In the genomic region with DNA sequence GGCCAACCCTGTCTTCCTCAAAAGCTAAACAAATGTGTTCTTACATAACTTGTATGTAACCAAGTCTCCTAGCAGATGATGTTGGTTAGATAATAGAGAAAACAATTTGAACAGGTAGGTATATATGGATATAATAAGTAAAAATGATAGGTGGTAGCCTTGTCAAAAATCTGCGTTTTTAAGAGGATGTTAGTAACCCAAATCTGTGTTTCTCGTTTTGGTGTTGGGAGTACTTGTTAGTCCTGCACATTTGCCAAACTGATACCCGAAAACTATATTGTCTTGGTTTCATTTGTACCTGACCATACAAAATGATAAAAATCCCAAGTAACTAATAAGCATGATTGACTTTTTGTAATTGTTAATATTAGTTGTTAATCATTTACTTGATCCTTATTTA, we compare ENCODE assay signal across 19 cellular contexts. TPM values are rescaled to one million over a fixed set of nuclear protein-coding genes. Genes with fewer than 3 reads are reported as not detected.
DNase-seq lines count a peak whose midpoint lies in the region; ATAC-seq, FAIRE-seq and TF ChIP-seq lines count a peak whose summit lies in the region.
"Had no signal": no experiment of that assay in that cellular context is flagged by ENCODE, and none has a peak within 500 bp of the region (broad histone marks: within the 10 kb centered on the region; RNA-seq: fewer than 3 reads in every experiment).

No MANE protein-coding gene starts in this region.

- H3K27me3 Mint-ChIP-seq in nephron progenitor cell (ENCODE audit: low read depth, poor library complexity), result no peaks in the 10 kb centered on the region

- CTCF ChIA-PET in SK-N-SH (lab: Yijun Ruan, JAX), result no interaction called here
- CTCF ChIA-PET in K562 (lab: Yijun Ruan, JAX; ENCODE audit: low intra/inter-chr PET ratio), result no interaction called here

- no peak overlapping the region for H3K4me3 Mint-ChIP-seq in nephron progenitor cell

- TF ChIP-seq POLR2A in K562 (conservative IDR thresholded peaks at IDR 0.05) (no peak), upper lobe of left lung (IDR thresholded peaks at IDR 0.05) (no peak)

- H3K27ac ChIP-seq in SK-N-SH (ENCODE audit: low read depth in 2 of 2, low read length in 1 of 2) (no peak overlapping the region), K562 (ENCODE audit: extremely low read depth, low read depth, low read length) (no peak overlapping the region), upper lobe of left lung (no peak overlapping the region)
- H3K27ac ChIP-seq: 22Rv1; BLaER1 treated with 17β-estradiol and CSF1 and Interleukin-3, amounts not matched to agents 10 nM and 100 nM had no signal

- in situ Hi-C loops in K562 (cut with MboI), result no loop called here

- H3K79me2 ChIP-seq in SK-N-SH (ENCODE audit: insufficient read depth) (peaks cover 19% of the 10 kb centered on the region), K562 (ENCODE audit: control insufficient read depth, insufficient read depth, low read length) (peaks cover 14% of the 10 kb centered on the region)

- H3K27me3 ChIP-seq in SK-N-SH (ENCODE audit: insufficient read depth) (no peaks in the 10 kb centered on the region), K562 (ENCODE audit: control insufficient read depth in 2 of 2, insufficient read depth in 2 of 2, low read length in 2 of 2) (no peaks in the 10 kb centered on the region), upper lobe of left lung (no peaks in the 10 kb centered on the region)
- H3K27me3 ChIP-seq: BLaER1 treated with 17β-estradiol and CSF1 and Interleukin-3, amounts not matched to agents 10 nM and 100 nM had no signal

- BruUV-seq in K562 (replicated peaks; lab: Mats Ljungman, UMichigan), result no TSS peak

- POLR2A ChIA-PET in SK-N-SH (lab: Yijun Ruan, JAX), result interaction anchor here (0.7 kb wide), 1 partner anchor 406 kb away, joined by 3 read pairs; no protein-coding TSS in a partner anchor
- POLR2A ChIA-PET in K562 (lab: Yijun Ruan, JAX), result interaction anchor here (1.3 kb wide), 1 partner anchor 15 kb away, joined by 3 read pairs; no protein-coding TSS in a partner anchor

- DNase-seq in SK-N-SH (no peak), K562 (ENCODE audit: extremely low read depth in 1 of 4, low spot score in 3 of 4) (no peak), nephron progenitor cell (no peak), upper lobe of left lung (no peak), SIG-M5 (lab: John Stamatoyannopoulos, UW) (no peak)
- DNase-seq: HCEC 1CT; KBM-7; NCI-H1092; NCI-H2107; NCI-H345; NCI-H526 treated with DMSO at 0.1 percent for 48 hours; NK-92 treated with Interleukin-12 subunit alpha and Interleukin-12 subunit beta, amount 100 ng/mL, for 24 hours had no signal

- WGBS in SK-N-SH (ENCODE audit: low lambda C conversion rate), result 96% methylated on average over 3 of the region's 3 CpGs
- WGBS in K562 (ENCODE audit: insufficient coverage, low coverage, missing lambda C conversion rate), result 78% methylated on average over 3 of the region's 3 CpGs
- WGBS in upper lobe of left lung, 2 donors, result 84 to 85% methylated on average over 3 of the region's 3 CpGs

- TF ChIP-seq RAD21 in SK-N-SH (IDR thresholded peaks at IDR 0.05; ENCODE audit: low read length) (no peak), K562 (CRISPR knock-in tag; conservative IDR thresholded peaks at IDR 0.05 in 1 of 2, IDR thresholded peaks at IDR 0.05 in 1 of 2) (no peak)

- no peak for TF ChIP-seq CTCF in SK-N-SH (IDR thresholded peaks at IDR 0.05)
- no peak for TF ChIP-seq CTCF in K562 (IDR thresholded peaks at IDR 0.05 in 2 of 3, conservative IDR thresholded peaks at IDR 0.05 in 1 of 3; ENCODE audit: insufficient read depth in 2 of 3, low read depth in 1 of 3, low read length in 3 of 3)
- no peak for TF ChIP-seq CTCF in nephron progenitor cell (IDR thresholded peaks at IDR 0.05)
- no peak for TF ChIP-seq CTCF in upper lobe of left lung (IDR thresholded peaks at IDR 0.05)

- peaks cover 13% of the 10 kb centered on the region for H3K4me1 Mint-ChIP-seq in nephron progenitor cell

- no peak overlapping the region for H3K4me2 ChIP-seq in SK-N-SH
- no peak overlapping the region for H3K4me2 ChIP-seq in K562 (ENCODE audit: insufficient read depth, low read length)
- H3K4me2 ChIP-seq: BLaER1 treated with 17β-estradiol and CSF1 and Interleukin-3, amounts not matched to agents 10 nM and 100 nM had no signal

- peak; percentile 31 for FAIRE-seq in G401.6 (lab: Jason Lieb, UNC)
- no peak for FAIRE-seq in K562 (lab: Jason Lieb, UNC)

- H3K27ac Mint-ChIP-seq in nephron progenitor cell, result peak overlapping the region; percentile 78

- no peaks in the 10 kb centered on the region for H3K9me3 Mint-ChIP-seq in nephron progenitor cell

- H2AFZ ChIP-seq in SK-N-SH (ENCODE audit: low read depth), result no peak overlapping the region
- no peak overlapping the region for H2AFZ ChIP-seq in K562 (ENCODE audit: low read depth, low read length)

- no peaks in the 10 kb centered on the region for H3K9me2 ChIP-seq in SK-N-SH

- H3K4me1 ChIP-seq in SK-N-SH (ENCODE audit: control insufficient read depth in 1 of 2, insufficient read depth in 2 of 2, low read depth in 1 of 2, low read length in 1 of 2), result peaks cover 0 to 2% of the 10 kb centered on the region in 2 experiments; a peak in 2 of 4 replicates
- no peaks in the 10 kb centered on the region; a peak in 1 of 5 replicates for H3K4me1 ChIP-seq in K562 (replicated peaks in 1 of 2; ENCODE audit: control insufficient read depth in 2 of 2, insufficient read depth in 2 of 2, low read length in 2 of 2)
- H3K4me1 ChIP-seq in upper lobe of left lung, result peaks cover 15 to 28% (median 16%) of the 10 kb centered on the region in 4 donors

- H3K36me3 Mint-ChIP-seq in nephron progenitor cell (ENCODE audit: low read depth), result peaks cover 90% of the 10 kb centered on the region

- H3K9ac ChIP-seq in SK-N-SH (no peak overlapping the region), K562 (ENCODE audit: insufficient read depth in 1 of 2, low read depth in 2 of 2, low read length in 2 of 2) (no peak overlapping the region)
- H3K9ac ChIP-seq: BLaER1 treated with 17β-estradiol and CSF1 and Interleukin-3, amounts not matched to agents 10 nM and 100 nM had no signal

- no peaks in the 10 kb centered on the region for H3K9me1 ChIP-seq in K562 (ENCODE audit: control insufficient read depth, insufficient read depth, low read length)

- ATAC-seq in SK-N-SH treated with all-trans-retinoic acid at 6 μM for 48 hours (no peak), K562 (no peak), upper lobe of left lung (ENCODE audit: low FRiP score in 2 of 2) (no peak), HG02852 (IDR thresholded peaks at IDR 0.05; ENCODE audit: unreplicated experiment) (no peak)

- no peaks in the 10 kb centered on the region for H3K9me3 ChIP-seq in SK-N-SH
- no peaks in the 10 kb centered on the region for H3K9me3 ChIP-seq in K562 (replicated peaks; ENCODE audit: control insufficient read depth, insufficient read depth, low read depth, low read length)
- no peaks in the 10 kb centered on the region for H3K9me3 ChIP-seq in upper lobe of left lung
- H3K9me3 ChIP-seq: BLaER1 treated with 17β-estradiol and CSF1 and Interleukin-3, amounts not matched to agents 10 nM and 100 nM had no signal

- H4K20me1 ChIP-seq in SK-N-SH (ENCODE audit: insufficient read depth) (peaks cover 15% of the 10 kb centered on the region), K562 (replicated peaks; ENCODE audit: control insufficient read depth, insufficient read depth, low read length) (peaks cover 9% of the 10 kb centered on the region)

- H3K36me3 ChIP-seq in SK-N-SH (replicated peaks in 1 of 2; ENCODE audit: control insufficient read depth in 1 of 2, insufficient read depth in 2 of 2, low read length in 1 of 2) (peaks cover 68 to 80% of the 10 kb centered on the region in 2 experiments), K562 (ENCODE audit: control insufficient read depth, insufficient read depth, low read length) (peaks cover 89% of the 10 kb centered on the region; the same call in 2 of the 3 replicates), upper lobe of left lung (peaks cover 24 to 99% (median 72%) of the 10 kb centered on the region in 4 donors)

- H3K4me3 ChIP-seq in SK-N-SH (ENCODE audit: low read depth in 2 of 2, low read length in 1 of 2) (no peak overlapping the region), K562 (no peak overlapping the region), upper lobe of left lung (no peak overlapping the region)
- H3K4me3 ChIP-seq: BLaER1 treated with 17β-estradiol and CSF1 and Interleukin-3, amounts not matched to agents 10 nM and 100 nM had no signal

- intact Hi-C loops in K562 (cut with micrococcal nuclease), result no loop called here

- H3F3A ChIP-seq in SK-N-SH (replicated peaks; ENCODE audit: insufficient read depth), result peaks cover 34% of the 10 kb centered on the region

- TF ChIP-seq EP300 in SK-N-SH (IDR thresholded peaks at IDR 0.05; ENCODE audit: borderline replicate concordance in 1 of 2, low read depth in 1 of 2, low read length in 1 of 2) (no peak), K562 (IDR thresholded peaks at IDR 0.05; ENCODE audit: low read length) (no peak), upper lobe of left lung (IDR thresholded peaks at IDR 0.05) (no peak)

RNA-seq across cellular contexts. Expression of gene SRSF5, which starts 8.1 kb away (rescaled TPM):
- 324 and 395 TPM in 2 replicates for polyA plus RNA-seq in SK-N-SH (2012; rRNA removed)
- polyA plus RNA-seq in SK-N-SH (2012; cell fraction: cytosol; rRNA removed), result 305 and 400 TPM in 2 replicates
- polyA plus RNA-seq in SK-N-SH (2012; cell fraction: nucleus; rRNA removed), result 682 and 1,159 TPM in 2 replicates
- total RNA-seq in K562 (2011; cell fraction: chromatin; rRNA removed; ENCODE audit: low replicate concordance), result 534 and 1,085 TPM in 2 replicates
- 300 and 319 TPM in 2 replicates for total RNA-seq in K562 (2011; cell fraction: nucleolus; rRNA removed)
- 439 and 450 TPM in 2 replicates for total RNA-seq in K562 (2011; cell fraction: nucleoplasm; rRNA removed)
- 163 and 213 TPM in 2 replicates for total RNA-seq in K562 (2014; rRNA removed)
- total RNA-seq in K562 (2014; rRNA removed; fragmentation: Illumina TruSeq; extraction: Trizol), result 167 and 172 TPM in 2 replicates
- total RNA-seq in K562 (2015; rRNA removed; fragmentation: Illumina TruSeq; extraction: Trizol), result 185 and 196 TPM in 2 replicates
- 174 and 212 TPM in 2 replicates for total RNA-seq in K562 (2021)
- polyA plus RNA-seq in K562 (2011; rRNA removed), result 203 and 226 TPM in 2 replicates
- polyA plus RNA-seq in K562 (2011; cell fraction: cytosol; rRNA removed), result 64.7 and 120 TPM in 2 replicates
- 1,168 and 1,542 TPM in 2 replicates for polyA plus RNA-seq in K562 (2011; cell fraction: nucleus; rRNA removed)
- 165 and 333 TPM in 2 replicates for polyA plus RNA-seq in K562 (2012)
- polyA plus RNA-seq in K562 (2014; fragmentation: Illumina TruSeq; extraction: Trizol), result 249 and 254 TPM in 2 replicates
- polyA plus RNA-seq in K562 (2014; fragmentation: Nextera tagmentation; extraction: Ambion mirVana), result 100 to 1,000 TPM; 108 to 206 TPM
- 422 and 460 TPM in 2 replicates for polyA plus RNA-seq in K562 (2014; rRNA removed)
- 250 and 276 TPM in 2 replicates for polyA minus RNA-seq in K562 (2011; rRNA and poly(A)+ RNA removed)
- 85.8 and 96.5 TPM in 2 replicates for polyA minus RNA-seq in K562 (2011; cell fraction: cytosol; rRNA and poly(A)+ RNA removed)
- 287 and 539 TPM in 2 replicates for polyA minus RNA-seq in K562 (2011; cell fraction: nucleus; rRNA and poly(A)+ RNA removed)
- 1,000 to 10,000 TPM in 1 of 6 donors, 100 to 1,000 TPM in 5; 238 to 1,033 (median 288) TPM for total RNA-seq in upper lobe of left lung

RNA-seq across cellular contexts. Expression of gene SLC10A1, which starts 22.0 kb away (rescaled TPM):
- polyA plus RNA-seq in SK-N-SH (2012; rRNA removed) (not detected in 2 replicates), K562 (2011; rRNA removed) (not detected in 2 replicates), K562 (2014; fragmentation: Illumina TruSeq; extraction: Trizol) (not detected in 2 replicates), K562 (2014; fragmentation: Nextera tagmentation; extraction: Ambion mirVana) (not detected), K562 (2014; rRNA removed) (not detected in 2 replicates)
- not detected in 2 replicates for polyA plus RNA-seq in SK-N-SH (2012; cell fraction: cytosol; rRNA removed)
- polyA plus RNA-seq in SK-N-SH (2012; cell fraction: nucleus; rRNA removed), result not detected in 2 replicates
- not detected in 2 replicates for total RNA-seq in K562 (2011; cell fraction: chromatin; rRNA removed; ENCODE audit: low replicate concordance)
- total RNA-seq in K562 (2011; cell fraction: nucleolus; rRNA removed), result not detected in 2 replicates
- not detected in 2 replicates for total RNA-seq in K562 (2011; cell fraction: nucleoplasm; rRNA removed)
- total RNA-seq in K562 (2014; rRNA removed) (not detected in 2 replicates), K562 (2014; rRNA removed; fragmentation: Illumina TruSeq; extraction: Trizol) (not detected in 2 replicates), K562 (2015; rRNA removed; fragmentation: Illumina TruSeq; extraction: Trizol) (not detected in 2 replicates), K562 (2021) (not detected in 2 replicates), upper lobe of left lung (not detected)
- not detected in 2 replicates for polyA plus RNA-seq in K562 (2011; cell fraction: cytosol; rRNA removed)
- polyA plus RNA-seq in K562 (2011; cell fraction: nucleus; rRNA removed), result not detected in 2 replicates
- 0.05 and 0.08 TPM in 2 replicates for polyA plus RNA-seq in K562 (2012)
- polyA minus RNA-seq in K562 (2011; rRNA and poly(A)+ RNA removed), result not detected in 2 replicates
- not detected in 2 replicates for polyA minus RNA-seq in K562 (2011; cell fraction: cytosol; rRNA and poly(A)+ RNA removed)
- polyA minus RNA-seq in K562 (2011; cell fraction: nucleus; rRNA and poly(A)+ RNA removed), result not detected in 2 replicates
- total RNA-seq: HT1080, SK-MEL-5 had no signal

Comparison
In these comparisons a context has a peak if more than half of its experiments do, and no peak if none do; other contexts are left out.
1. Of the 27 proteins assayed by ChIP-seq in both K562 and SK-N-SH: peak only in K562: none; only in SK-N-SH: POLR2AphosphoS5; in both: none; in neither: 26.